13 cellular contexts compared by ENCODE assay signal in genomic region chr2:69945447-69945846, GRCh38. TPM values are rescaled to one million over a fixed set of nuclear protein-coding genes. Genes with fewer than 3 reads are reported as not detected.
A peak's percentile ranks its signal among the peaks of the same experiment; 100 is the strongest.
DNase-seq lines count a peak whose midpoint lies in the region; ATAC-seq, FAIRE-seq and TF ChIP-seq lines count a peak whose summit lies in the region.
"Had no signal": no experiment of that assay in that cellular context is flagged by ENCODE, and none has a peak within 500 bp of the region (broad histone marks: within the 10 kb centered on the region; RNA-seq: fewer than 3 reads in every experiment).

No MANE protein-coding gene starts in this region.

- peak; percentile 58 for ATAC-seq in left lung
- ATAC-seq in HG03025 (IDR thresholded peaks at IDR 0.05; ENCODE audit: low FRiP score, unreplicated experiment) = no peak
- ATAC-seq in GM18502 (IDR thresholded peaks at IDR 0.05; ENCODE audit: poor library complexity, unreplicated experiment) = no peak
- ATAC-seq in GM19324 (IDR thresholded peaks at IDR 0.05; ENCODE audit: low FRiP score, unreplicated experiment) = no peak

- H3K4me1 Mint-ChIP-seq in activated T-helper 2 cell treated with anti-CD3 and anti-CD28 coated beads, Interferon-gamma antibody, Interleukin-2, Interleukin-4, amounts not matched to agents 10 μg/mL and 5 μg/mL and 100 μg/mL, durations not matched to agents 14 hours and 24 hours and 36 hours (ENCODE audit: low read depth) = peaks cover 44% of the 10 kb centered on the region

- FAIRE-seq in H54 (lab: Jason Lieb, UNC) = no peak

- peak; percentile 45 to 74 for DNase-seq in AML-193 (lab: John Stamatoyannopoulos, UW)
- DNase-seq in activated T-helper 2 cell treated with anti-CD3 and anti-CD28 coated beads, Interferon-gamma antibody, Interleukin-2, Interleukin-4, amounts not matched to agents 10 μg/mL and 5 μg/mL and 100 μg/mL, durations not matched to agents 14 hours and 24 hours and 36 hours (ENCODE audit: low spot score) = no peak
- DNase-seq in left lung = peak; percentile 73 to 90
- no peak for DNase-seq in H54 (ENCODE audit: insufficient read length, low spot score)
- DNase-seq: activated CD4-positive, CD25-positive, alpha-beta regulatory T cell; central memory CD4-positive, alpha-beta T cell; DMS53; NCI-H524 treated with DMSO at 0.1 percent for 48 hours; psoas muscle had no signal

- H2AFZ ChIP-seq in Loucy (ENCODE audit: low read length) = no peak overlapping the region

- H3K9me3 Mint-ChIP-seq in activated T-helper 2 cell treated with anti-CD3 and anti-CD28 coated beads, Interferon-gamma antibody, Interleukin-2, Interleukin-4, amounts not matched to agents 10 μg/mL and 5 μg/mL and 100 μg/mL, durations not matched to agents 14 hours and 24 hours and 36 hours = no peaks in the 10 kb centered on the region

- no peak for TF ChIP-seq POLR2A in H54 (IDR thresholded peaks at IDR 0.05; ENCODE audit: low read depth, low read length)

- H3K36me3 Mint-ChIP-seq in activated T-helper 2 cell treated with anti-CD3 and anti-CD28 coated beads, Interferon-gamma antibody, Interleukin-2, Interleukin-4, amounts not matched to agents 10 μg/mL and 5 μg/mL and 100 μg/mL, durations not matched to agents 14 hours and 24 hours and 36 hours (ENCODE audit: low read depth) = peaks cover 33% of the 10 kb centered on the region

- intact Hi-C loops in activated T-helper 2 cell treated with anti-CD3 and anti-CD28 coated beads, Interferon-gamma antibody, Interleukin-2, Interleukin-4, amounts not matched to agents 10 μg/mL and 5 μg/mL and 100 μg/mL, durations not matched to agents 14 hours and 24 hours and 36 hours (cut with micrococcal nuclease) = loop anchor here (5.0 kb wide), 1 partner anchor 97 kb away; no protein-coding TSS in a partner anchor
- intact Hi-C loops in left lung (cut with DNase I) = no loop called here

- H3K36me3 ChIP-seq in Loucy (ENCODE audit: insufficient read depth, low read length) = no peaks in the 10 kb centered on the region
- peaks cover 0 to 38% of the 10 kb centered on the region in 2 donors for H3K36me3 ChIP-seq in left lung

- peak overlapping the region; percentile 85 for H3K27ac Mint-ChIP-seq in activated T-helper 2 cell treated with anti-CD3 and anti-CD28 coated beads, Interferon-gamma antibody, Interleukin-2, Interleukin-4, amounts not matched to agents 10 μg/mL and 5 μg/mL and 100 μg/mL, durations not matched to agents 14 hours and 24 hours and 36 hours

- no peaks in the 10 kb centered on the region for H3K79me2 ChIP-seq in Loucy (ENCODE audit: insufficient read depth, low read length)

- TF ChIP-seq CTCF in Loucy (conservative IDR thresholded peaks at IDR 0.05; ENCODE audit: low read length) (no peak), left lung (IDR thresholded peaks at IDR 0.05) (no peak)

- H3K9me2 ChIP-seq in Loucy (replicated peaks; ENCODE audit: low read depth, low read length) = no peaks in the 10 kb centered on the region

- no peaks in the 10 kb centered on the region for H4K20me1 ChIP-seq in Loucy (ENCODE audit: insufficient read depth, low read length, poor library complexity, severe bottlenecking)

- peak overlapping the region in 1 of 2 donors; percentile 94 for H3K27ac ChIP-seq in left lung
- H3K27ac ChIP-seq: psoas muscle had no signal

- H3K9me3 ChIP-seq in Loucy (ENCODE audit: insufficient read depth, low read depth, low read length) (no peaks in the 10 kb centered on the region), left lung (no peaks in the 10 kb centered on the region)
- H3K9me3 ChIP-seq: psoas muscle had no signal

- H3K4me1 ChIP-seq in Loucy (ENCODE audit: insufficient read depth, low read length, poor library complexity, severe bottlenecking) (peaks cover 32% of the 10 kb centered on the region), left lung (peaks cover 4 to 67% of the 10 kb centered on the region in 2 donors)
- H3K4me1 ChIP-seq: psoas muscle had no signal

- H3K4me3 Mint-ChIP-seq in activated T-helper 2 cell treated with anti-CD3 and anti-CD28 coated beads, Interferon-gamma antibody, Interleukin-2, Interleukin-4, amounts not matched to agents 10 μg/mL and 5 μg/mL and 100 μg/mL, durations not matched to agents 14 hours and 24 hours and 36 hours (ENCODE audit: low read depth) = peak overlapping the region; percentile 37

- peak overlapping the region; percentile 53 for H3K9ac ChIP-seq in Loucy (ENCODE audit: low read depth, low read length, poor library complexity, severe bottlenecking)

- H3K27me3 Mint-ChIP-seq in activated T-helper 2 cell treated with anti-CD3 and anti-CD28 coated beads, Interferon-gamma antibody, Interleukin-2, Interleukin-4, amounts not matched to agents 10 μg/mL and 5 μg/mL and 100 μg/mL, durations not matched to agents 14 hours and 24 hours and 36 hours (ENCODE audit: low read depth) = peaks cover 2% of the 10 kb centered on the region

- H3K4me3 ChIP-seq in Loucy (ENCODE audit: low read length, poor library complexity, severe bottlenecking) = no peak overlapping the region
- H3K4me3 ChIP-seq in left lung = no peak overlapping the region
- H3K4me3 ChIP-seq: psoas muscle had no signal

- no peaks in the 10 kb centered on the region for H3K27me3 ChIP-seq in Loucy (ENCODE audit: insufficient read depth, low read length, poor library complexity, severe bottlenecking)
- H3K27me3 ChIP-seq in left lung = peaks cover 0 to 11% of the 10 kb centered on the region in 2 donors

- no peaks in the 10 kb centered on the region for H3F3A ChIP-seq in Loucy (ENCODE audit: low read depth)

- H3K4me2 ChIP-seq in Loucy (ENCODE audit: low read depth, low read length, poor library complexity, severe bottlenecking) = no peak overlapping the region

RNA-seq across cellular contexts. Expression of gene ASPRV1, which starts 16.0 kb away (rescaled TPM):
- total RNA-seq in activated T-helper 2 cell treated with anti-CD3 and anti-CD28 coated beads, Interferon-gamma antibody, Interleukin-2, Interleukin-4, amounts not matched to agents 10 μg/mL and 5 μg/mL and 100 μg/mL, durations not matched to agents 14 hours and 24 hours and 36 hours = 1.0 and 1.1 TPM in 2 replicates
- total RNA-seq in left lung = 1 to 10 TPM in 1 of 2 donors, under 1 TPM in 1; 0.73 to 1.2 TPM

RNA-seq across cellular contexts. Expression of gene MXD1, which starts 30.5 kb away (rescaled TPM):
- 10.0 and 12.1 TPM in 2 replicates for total RNA-seq in activated T-helper 2 cell treated with anti-CD3 and anti-CD28 coated beads, Interferon-gamma antibody, Interleukin-2, Interleukin-4, amounts not matched to agents 10 μg/mL and 5 μg/mL and 100 μg/mL, durations not matched to agents 14 hours and 24 hours and 36 hours
- 10 to 100 TPM; 26.3 to 82.4 TPM for total RNA-seq in left lung

RNA-seq across cellular contexts. Expression of gene SNRNP27, which starts 51.7 kb away (rescaled TPM):
- 60.4 and 62.6 TPM in 2 replicates for total RNA-seq in activated T-helper 2 cell treated with anti-CD3 and anti-CD28 coated beads, Interferon-gamma antibody, Interleukin-2, Interleukin-4, amounts not matched to agents 10 μg/mL and 5 μg/mL and 100 μg/mL, durations not matched to agents 14 hours and 24 hours and 36 hours
- total RNA-seq in left lung = 10 to 100 TPM; 37.1 to 39.1 TPM

Comparison
In these comparisons a context has a peak if more than half of its experiments do, and no peak if none do; other contexts are left out.
1. DNase-seq: peak in AML-193 (2 of 2) and left lung (2 of 2); none in activated T-helper 2 cell treated with anti-CD3 and anti-CD28 coated beads, Interferon-gamma antibody, Interleukin-2, Interleukin-4, amounts not matched to agents 10 μg/mL and 5 μg/mL and 100 μg/mL, durations not matched to agents 14 hours and 24 hours and 36 hours (single experiment) and H54 (single experiment).